ENCODE assay signal across 1 cellular context in genomic region chr11:132559371-132560036, GRCh38.
TF ChIP-seq lines count a peak whose summit lies in the region.

No MANE protein-coding gene starts in this region.

TF ChIP-seq in SK-N-SH, 30 proteins besides CTCF, POLR2A, EP300 and RAD21 (continued from another document):
- no peak for TF ChIP-seq USF1 (IDR thresholded peaks at IDR 0.05; ENCODE audit: borderline replicate concordance, low read depth)
- no peak for TF ChIP-seq GABPA (IDR thresholded peaks at IDR 0.05; ENCODE audit: low read depth)
- no peak for TF ChIP-seq FOXM1 (IDR thresholded peaks at IDR 0.05; ENCODE audit: low read depth)
- no peak for TF ChIP-seq SMC3 (IDR thresholded peaks at IDR 0.05; ENCODE audit: low read depth, low read length)
- TF ChIP-seq ELF1 (IDR thresholded peaks at IDR 0.05), result no peak
- no peak for TF ChIP-seq ZBTB33 (IDR thresholded peaks at IDR 0.05; ENCODE audit: borderline replicate concordance, low read depth)
- TF ChIP-seq YY1 (IDR thresholded peaks at IDR 0.05; ENCODE audit: low read depth), result no peak
- no peak for TF ChIP-seq GATA2 (CRISPR knock-in tag; IDR thresholded peaks at IDR 0.05)
